Comparison of ENCODE assay signal across 10 cellular contexts in genomic region chr1:228163776-228164534, GRCh38. TPM values are rescaled to one million over a fixed set of nuclear protein-coding genes. Genes with fewer than 3 reads are reported as not detected.
DNase-seq lines count a peak whose midpoint lies in the region; ATAC-seq and TF ChIP-seq lines count a peak whose summit lies in the region.
"Had no signal": no experiment of that assay in that cellular context is flagged by ENCODE, and none has a peak within 500 bp of the region (broad histone marks: within the 10 kb centered on the region; RNA-seq: fewer than 3 reads in every experiment).

No MANE protein-coding gene starts in this region.

- H3K18ac ChIP-seq in trophoblast cell (ENCODE audit: low read length), result no peak overlapping the region

- H3K23ac ChIP-seq in trophoblast cell (ENCODE audit: low read length), result no peak overlapping the region

- no peak overlapping the region for H2BK12ac ChIP-seq in trophoblast cell (ENCODE audit: low read length)

- H2AFZ ChIP-seq in trophoblast cell (ENCODE audit: insufficient read depth, low read length, poor library complexity), result peak overlapping the region; percentile 47

- H3K27ac Mint-ChIP-seq in CD8-positive, alpha-beta memory T cell, result peak overlapping the region; percentile 86 to 99 (median 96)
- H3K27ac Mint-ChIP-seq in WTC11, result peak overlapping the region; percentile 93; the same call in 1 of the 2 replicates

- no peak overlapping the region for H2AK5ac ChIP-seq in trophoblast cell (ENCODE audit: low read length)

- H3K4me1 ChIP-seq in CD8-positive, alpha-beta memory T cell (ENCODE audit: insufficient read depth, low read length), result peaks cover 35% of the 10 kb centered on the region
- H3K4me1 ChIP-seq in heart left ventricle (peaks cover 0 to 57% (median 43%) of the 10 kb centered on the region in 12 donors), trophoblast cell (ENCODE audit: control insufficient read depth in 1 of 2, insufficient read depth in 2 of 2, low read length in 2 of 2) (peaks cover 21 to 23% of the 10 kb centered on the region in 2 experiments)

- 83 to 89% (median 87%) methylated on average over 11 of the region's 11 CpGs for WGBS in heart left ventricle, 4 donors
- no CpG with 5 or more reads among the region's 11 CpGs for WGBS in trophoblast cell (ENCODE audit: extremely low coverage, insufficient coverage, insufficient read length)

- peaks cover 8% of the 10 kb centered on the region for H3K79me2 ChIP-seq in trophoblast cell (ENCODE audit: control insufficient read depth, insufficient read depth, low read length, poor library complexity)

- H3K4me2 ChIP-seq in trophoblast cell (ENCODE audit: low read length), result no peak overlapping the region

- intact Hi-C loops in heart left ventricle (cut with DNase I), result loop anchor here in 5 of 10 donors (2.0 kb wide), 2 partner anchors 15 to 23 kb away; partner anchors contain the start of genes GUK1 (in 4 of the 5) and GJC2 (in 2 of the 5)

- no peak overlapping the region for H3K4ac ChIP-seq in trophoblast cell (ENCODE audit: low read depth, low read length)

- H3K9me3 ChIP-seq in CD8-positive, alpha-beta memory T cell (ENCODE audit: low read length), result no peaks in the 10 kb centered on the region
- H3K9me3 ChIP-seq in heart left ventricle (no peaks in the 10 kb centered on the region), trophoblast cell (ENCODE audit: insufficient read depth, low read depth, low read length) (no peaks in the 10 kb centered on the region), MG63 (no peaks in the 10 kb centered on the region)

- H3K4me3 ChIP-seq in CD8-positive, alpha-beta memory T cell (ENCODE audit: low read length), result no peak overlapping the region
- H3K4me3 ChIP-seq in heart left ventricle (no peak overlapping the region), trophoblast cell (ENCODE audit: low read depth, low read length) (no peak overlapping the region), MG63 (no peak overlapping the region)

- peaks cover 23 to 58% (median 44%) of the 10 kb centered on the region in 3 donors for H3K4me1 Mint-ChIP-seq in CD8-positive, alpha-beta memory T cell
- peaks cover 13% of the 10 kb centered on the region; the same call in 1 of the 2 replicates for H3K4me1 Mint-ChIP-seq in WTC11

- no peaks in the 10 kb centered on the region for H3K36me3 ChIP-seq in CD8-positive, alpha-beta memory T cell (ENCODE audit: insufficient read depth, low read length)
- H3K36me3 ChIP-seq in heart left ventricle (peaks cover 0 to 4% (median 0%) of the 10 kb centered on the region in 9 donors), trophoblast cell (ENCODE audit: control insufficient read depth in 1 of 2, insufficient read depth in 2 of 2, low read length in 2 of 2) (peaks cover 0 to 4% of the 10 kb centered on the region in 2 experiments), MG63 (no peaks in the 10 kb centered on the region; the same call in 1 of the 2 replicates)

- H2BK5ac ChIP-seq in trophoblast cell (ENCODE audit: low read depth, low read length, poor library complexity), result no peak overlapping the region

- H4K12ac ChIP-seq in trophoblast cell (ENCODE audit: low read depth, low read length), result peak overlapping the region; percentile 27

- H2BK120ac ChIP-seq in trophoblast cell (ENCODE audit: insufficient read depth, low read length, poor library complexity), result no peak overlapping the region

- TF ChIP-seq CTCF in WTC11 (IDR thresholded peaks at IDR 0.05) (no peak), heart left ventricle (IDR thresholded peaks at IDR 0.05) (no peak)

- H3K27ac ChIP-seq in CD8-positive, alpha-beta memory T cell (ENCODE audit: low read depth, low read length), result no peak overlapping the region
- H3K27ac ChIP-seq in heart left ventricle (peak overlapping the region; percentile 81 to 100 (median 98)), trophoblast cell (ENCODE audit: low read depth, low read length) (no peak overlapping the region)

- POLR2A ChIA-PET in CD8-positive, alpha-beta memory T cell (lab: Charles Lee), result interaction anchor here (4.8 kb wide), 1 partner anchor 24 kb away, joined by 69 read pairs; the partner anchor contains the start of gene GUK1
- POLR2A ChIA-PET in WTC11 (lab: Charles Lee), result interaction anchor here (1.2 kb wide), 1 partner anchor 12 kb away, joined by 4 read pairs; no protein-coding TSS in a partner anchor

- H3K9ac ChIP-seq in trophoblast cell (ENCODE audit: low read length), result peak overlapping the region; percentile 14

- no peaks in the 10 kb centered on the region for H3K27me3 Mint-ChIP-seq in CD8-positive, alpha-beta memory T cell
- H3K27me3 Mint-ChIP-seq in WTC11 (ENCODE audit: low read depth), result peaks cover 11% of the 10 kb centered on the region

- no peak for TF ChIP-seq POLR2A in heart left ventricle (IDR thresholded peaks at IDR 0.05)

- no peak overlapping the region for H3K14ac ChIP-seq in trophoblast cell (ENCODE audit: low read length)

- no peaks in the 10 kb centered on the region for H3K9me3 Mint-ChIP-seq in CD8-positive, alpha-beta memory T cell
- no peaks in the 10 kb centered on the region for H3K9me3 Mint-ChIP-seq in WTC11

- ATAC-seq in WTC11, result no peak
- ATAC-seq in heart left ventricle, result no peak

- peak overlapping the region; percentile 24 to 71 (median 50) for H3K4me3 Mint-ChIP-seq in CD8-positive, alpha-beta memory T cell
- peak overlapping the region; percentile 64 for H3K4me3 Mint-ChIP-seq in WTC11

- CTCF ChIA-PET in CD8-positive, alpha-beta memory T cell (lab: Charles Lee), result interaction anchor here (1.1 to 3.5 kb wide), 5 partner anchors 26 to 294 kb away, joined by 3 to 57 read pairs (median 4); partner anchors contain the start of gene GUK1
- CTCF ChIA-PET in WTC11 (lab: Charles Lee), result interaction anchor here (1.2 to 4.3 kb wide), 7 partner anchors 10 to 159 kb away, joined by 3 to 39 read pairs (median 14); partner anchors contain the start of gene GUK1

- H4K91ac ChIP-seq in trophoblast cell (ENCODE audit: low read depth, low read length), result no peak overlapping the region

- peaks cover 21% of the 10 kb centered on the region for H3K79me1 ChIP-seq in trophoblast cell (ENCODE audit: low read length)

- DNase-seq in CD8-positive, alpha-beta memory T cell, result no peak
- DNase-seq in WTC11 (ENCODE audit: low spot score) (no peak), heart left ventricle (peak in 2 of 5 donors; percentile 25 to 61), trophoblast cell (no peak), putamen (ENCODE audit: low spot score) (no peak), activated gamma-delta T cell treated with Interleukin-2 at 50 U/mL for 16 hours (no peak), MG63 (no peak)
- DNase-seq in stimulated activated CD4-positive, alpha-beta T cell treated with anti-CD3 and anti-CD28 coated beads, Interleukin-4, amount 100 ng/mL, for 1 hour, result no peak
- DNase-seq: HCEC 1CT, NCI-H2081 had no signal

- no peak overlapping the region for H4K8ac ChIP-seq in trophoblast cell (ENCODE audit: low read depth, low read length)

- peaks cover 0 to 11% (median 2%) of the 10 kb centered on the region in 3 donors for H3K36me3 Mint-ChIP-seq in CD8-positive, alpha-beta memory T cell
- H3K36me3 Mint-ChIP-seq in WTC11, result no peaks in the 10 kb centered on the region

- H3K27me3 ChIP-seq in CD8-positive, alpha-beta memory T cell (ENCODE audit: insufficient read depth, low read length, poor library complexity, severe bottlenecking), result no peaks in the 10 kb centered on the region
- peaks cover 0 to 20% (median 0%) of the 10 kb centered on the region in 9 donors for H3K27me3 ChIP-seq in heart left ventricle
- no peaks in the 10 kb centered on the region for H3K27me3 ChIP-seq in trophoblast cell (ENCODE audit: insufficient read depth, low read length)
- no peaks in the 10 kb centered on the region for H3K27me3 ChIP-seq in MG63

RNA-seq across cellular contexts. Expression of gene IBA57, which starts 1.6 kb away (rescaled TPM):
- 10 to 100 TPM; 12.6 to 13.6 TPM for total RNA-seq in CD8-positive, alpha-beta memory T cell
- polyA plus RNA-seq in CD8-positive, alpha-beta memory T cell, result 5.4 TPM
- 11.4 to 12.5 TPM (median 12.1 TPM) in 3 replicates for total RNA-seq in WTC11 (2021)
- total RNA-seq in heart left ventricle, result 10 to 100 TPM in 7 of 9 donors, 1 to 10 TPM in 2; 8.7 to 18.6 (median 12.3) TPM
- polyA plus RNA-seq in heart left ventricle, result 10 to 100 TPM in 1 of 2 donors, 1 to 10 TPM in 1; 4.8 to 11.3 TPM
- polyA plus RNA-seq in trophoblast cell (2013), result 1.2 and 1.4 TPM in 2 replicates
- 2.0 and 19.4 TPM in 2 replicates for total RNA-seq in MG63 (2014; rRNA removed; shearing (Covaris generic); ENCODE audit: low replicate concordance)

RNA-seq across cellular contexts. Expression of gene GJC2, which starts 14.2 kb away (rescaled TPM):
- 1 to 10 TPM in 1 of 2 experiments, under 1 TPM in 1; 0.57 to 1.1 TPM for total RNA-seq in CD8-positive, alpha-beta memory T cell
- polyA plus RNA-seq in CD8-positive, alpha-beta memory T cell, result not detected
- total RNA-seq in WTC11 (2021) (0.72 to 1.2 TPM (median 0.87 TPM) in 3 replicates), heart left ventricle (1 to 10 TPM in 3 of 9 donors, under 1 TPM in 6; 0.40 to 3.8 (median 0.88) TPM)
- polyA plus RNA-seq in heart left ventricle, result under 1 TPM; 0.61 to 0.78 TPM
- 0.38 and 0.51 TPM in 2 replicates for polyA plus RNA-seq in trophoblast cell (2013)
- 0.20 and 4.8 TPM in 2 replicates for total RNA-seq in MG63 (2014; rRNA removed; shearing (Covaris generic); ENCODE audit: low replicate concordance)

RNA-seq across cellular contexts. Expression of gene GUK1, which starts 23.9 kb away (rescaled TPM):
- total RNA-seq in CD8-positive, alpha-beta memory T cell, result 100 to 1,000 TPM; 222 to 245 TPM
- 467 TPM for polyA plus RNA-seq in CD8-positive, alpha-beta memory T cell
- total RNA-seq in WTC11 (2021) (110 to 112 TPM (median 111 TPM) in 3 replicates), heart left ventricle (100 to 1,000 TPM; 142 to 290 (median 169) TPM)
- polyA plus RNA-seq in heart left ventricle, result 100 to 1,000 TPM; 231 to 358 TPM
- 235 and 242 TPM in 2 replicates for polyA plus RNA-seq in trophoblast cell (2013)
- total RNA-seq in MG63 (2014; rRNA removed; shearing (Covaris generic); ENCODE audit: low replicate concordance), result 246 and 425 TPM in 2 replicates

RNA-seq across cellular contexts. Expression of gene OBSCN, which starts 43.9 kb away (rescaled TPM):
- 10 to 100 TPM; 10.9 to 13.6 TPM for total RNA-seq in CD8-positive, alpha-beta memory T cell
- polyA plus RNA-seq in CD8-positive, alpha-beta memory T cell, result 3.0 TPM
- total RNA-seq in WTC11 (2021), result 38.8 to 47.7 TPM (median 47.5 TPM) in 3 replicates
- 100 to 1,000 TPM; 238 to 460 (median 354) TPM for total RNA-seq in heart left ventricle
- 100 to 1,000 TPM; 155 to 524 TPM for polyA plus RNA-seq in heart left ventricle
- polyA plus RNA-seq in trophoblast cell (2013), result 6.4 and 7.0 TPM in 2 replicates
- 1.8 and 2.8 TPM in 2 replicates for total RNA-seq in MG63 (2014; rRNA removed; shearing (Covaris generic); ENCODE audit: low replicate concordance)

RNA-seq across cellular contexts. Expression of gene MRPL55, which starts 54.9 kb away (rescaled TPM):
- total RNA-seq in CD8-positive, alpha-beta memory T cell, result 10 to 100 TPM; 70.0 to 71.8 TPM
- polyA plus RNA-seq in CD8-positive, alpha-beta memory T cell, result 146 TPM
- total RNA-seq in WTC11 (2021), result 65.8 to 70.5 TPM (median 66.9 TPM) in 3 replicates
- 100 to 1,000 TPM in 2 of 9 donors, 10 to 100 TPM in 7; 35.5 to 125 (median 51.2) TPM for total RNA-seq in heart left ventricle
- 100 to 1,000 TPM in 1 of 2 donors, 10 to 100 TPM in 1; 81.5 to 141 TPM for polyA plus RNA-seq in heart left ventricle
- polyA plus RNA-seq in trophoblast cell (2013), result 87.0 and 91.4 TPM in 2 replicates
- total RNA-seq in MG63 (2014; rRNA removed; shearing (Covaris generic); ENCODE audit: low replicate concordance), result 46.6 and 83.8 TPM in 2 replicates

Comparison
In these comparisons a context has a peak if more than half of its experiments do, and no peak if none do; other contexts are left out.
1. H3K27ac ChIP-seq: peak in heart left ventricle (12 of 12); none in CD8-positive, alpha-beta memory T cell (single experiment) and trophoblast cell (single experiment).